In the genomic region with DNA sequence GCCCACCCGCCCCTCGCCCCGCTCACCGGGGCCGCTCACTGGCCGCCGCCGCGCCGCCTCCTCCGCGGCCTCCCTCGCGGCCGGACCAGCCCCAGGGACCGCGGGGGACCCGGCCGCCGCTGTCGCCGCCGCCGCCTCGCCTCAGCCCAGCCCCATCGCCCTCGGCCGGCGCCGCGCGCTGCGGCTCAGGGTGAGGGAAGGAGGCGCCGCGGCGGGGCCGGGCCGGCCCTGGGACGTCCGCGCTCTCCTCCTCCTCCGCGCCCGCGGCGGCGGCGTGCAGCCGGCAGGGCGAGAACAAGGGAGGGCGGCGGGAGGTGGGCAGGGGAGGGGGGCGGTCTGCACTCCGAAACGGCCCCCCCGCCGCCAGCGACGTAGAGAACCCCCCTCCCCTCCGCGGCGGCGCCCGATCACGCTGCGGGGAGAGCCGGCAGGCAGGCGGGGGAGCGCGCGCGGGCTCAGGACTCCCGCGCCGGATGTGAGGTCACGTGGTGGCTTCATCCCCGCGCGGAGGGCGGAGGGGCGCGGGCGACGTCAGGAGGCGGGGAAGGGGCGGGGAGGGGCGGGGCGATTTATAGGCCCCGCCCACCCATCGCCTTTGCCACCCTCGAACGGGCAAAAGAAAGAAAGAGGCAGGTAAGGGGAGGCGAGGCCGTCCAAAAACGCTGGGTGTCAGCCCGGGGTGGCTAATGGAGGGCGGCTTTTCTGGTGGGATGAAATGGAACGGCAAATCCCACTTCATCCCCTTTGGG, we compare ENCODE assay signal across 8 cellular contexts. TPM values are rescaled to one million over a fixed set of nuclear protein-coding genes. Genes with fewer than 3 reads are reported as not detected.
A peak's percentile ranks its signal among the peaks of the same experiment; 100 is the strongest.
DNase-seq lines count a peak whose midpoint lies in the region; ATAC-seq lines count a peak whose summit lies in the region.

A gene (minus strand): TSS at position 463 of the 749 bp plus-strand sequence. CDS start 24,812 bp downstream, outside the sequence.

- H3K36me3 ChIP-seq in HUES48 (ENCODE audit: control insufficient read depth, insufficient read depth, low read length), result peaks cover 9% of the 10 kb centered on the region
- H3K36me3 ChIP-seq in NT2/D1 (ENCODE audit: insufficient read depth, insufficient read length, low read length), result peaks cover 32% of the 10 kb centered on the region
- no peaks in the 10 kb centered on the region for H3K36me3 ChIP-seq in endocrine pancreas (ENCODE audit: control insufficient read depth, insufficient read depth, low read length)

- H3K27me3 ChIP-seq in HUES48 (ENCODE audit: control insufficient read depth, insufficient read depth, low read length) (peaks cover 4% of the 10 kb centered on the region; the same call in 1 of the 2 replicates), NT2/D1 (ENCODE audit: insufficient read depth, insufficient read length) (peaks cover 2% of the 10 kb centered on the region), endocrine pancreas (ENCODE audit: control insufficient read depth, insufficient read depth, low read length) (no peaks in the 10 kb centered on the region)

- peak within 1 kb of the TSS; percentile 85 for H3K27ac ChIP-seq in HUES48 (ENCODE audit: low read depth, low read length)

- H3K4me1 ChIP-seq in HUES48 (ENCODE audit: control insufficient read depth, insufficient read depth, low read length) (peaks cover 10% of the 10 kb centered on the region; the same call in 1 of the 2 replicates), NT2/D1 (ENCODE audit: insufficient read depth, insufficient read length) (peaks cover 11% of the 10 kb centered on the region), endocrine pancreas (ENCODE audit: control insufficient read depth, insufficient read depth, low read length) (peaks cover 11% of the 10 kb centered on the region)

- H3K9me3 ChIP-seq in HUES48 (ENCODE audit: control insufficient read depth, insufficient read depth, low read length) (no peaks in the 10 kb centered on the region), NT2/D1 (ENCODE audit: insufficient read depth, low read length) (no peaks in the 10 kb centered on the region), endocrine pancreas (ENCODE audit: control insufficient read depth, low read length) (no peaks in the 10 kb centered on the region)

- H3K9ac ChIP-seq in HUES48 (ENCODE audit: low read depth, low read length), result peak within 1 kb of the TSS; percentile 60; the same call in 1 of the 2 replicates
- peak within 1 kb of the TSS; percentile 97 for H3K9ac ChIP-seq in NT2/D1 (ENCODE audit: insufficient read length, low read depth)
- peak within 1 kb of the TSS; percentile 97 for H3K9ac ChIP-seq in endocrine pancreas (ENCODE audit: control insufficient read depth, insufficient read depth, low read length)

- peak; percentile 69 for ATAC-seq in GM21381 (IDR thresholded peaks at IDR 0.05; ENCODE audit: unreplicated experiment)

- DNase-seq in COLO829 (ENCODE audit: low spot score), result peak; percentile 94
- peak; percentile 74 for DNase-seq in NT2/D1 (ENCODE audit: low read depth, low spot score)
- peak; percentile 69 for DNase-seq in activated CD8-positive, alpha-beta memory T cell treated with anti-CD3 and anti-CD28 coated beads, Interleukin-2, amount 50 U/mL, for 1 hour (ENCODE audit: extremely low read depth)
- peak; percentile 97 for DNase-seq in mesenteric fat pad (ENCODE audit: low spot score)
- DNase-seq in stimulated activated CD8-positive, alpha-beta memory T cell treated with anti-CD3 and anti-CD28 coated beads, Interleukin-15, amount 100 ng/mL, for 4 hours (ENCODE audit: low read depth in 2 of 2), result peak; percentile 76 to 85

- H3K4me3 ChIP-seq in HUES48 (ENCODE audit: low read depth, low read length) (peak within 1 kb of the TSS; percentile 97), NT2/D1 (ENCODE audit: insufficient read length, low read depth) (peak within 1 kb of the TSS; percentile 90), endocrine pancreas (ENCODE audit: control insufficient read depth, insufficient read depth, low read length) (peak within 1 kb of the TSS; percentile 99)

RNA-seq across cellular contexts. Expression of the gene that starts here (rescaled TPM):
- 204 TPM for total RNA-seq in mesenteric fat pad

Comparison
In these comparisons a context has a peak if more than half of its experiments do, and no peak if none do; other contexts are left out.
1. Peak in every context shown above with its lines: DNase-seq, ATAC-seq, H3K4me3 ChIP-seq and H3K27ac ChIP-seq.